In the genomic region with DNA sequence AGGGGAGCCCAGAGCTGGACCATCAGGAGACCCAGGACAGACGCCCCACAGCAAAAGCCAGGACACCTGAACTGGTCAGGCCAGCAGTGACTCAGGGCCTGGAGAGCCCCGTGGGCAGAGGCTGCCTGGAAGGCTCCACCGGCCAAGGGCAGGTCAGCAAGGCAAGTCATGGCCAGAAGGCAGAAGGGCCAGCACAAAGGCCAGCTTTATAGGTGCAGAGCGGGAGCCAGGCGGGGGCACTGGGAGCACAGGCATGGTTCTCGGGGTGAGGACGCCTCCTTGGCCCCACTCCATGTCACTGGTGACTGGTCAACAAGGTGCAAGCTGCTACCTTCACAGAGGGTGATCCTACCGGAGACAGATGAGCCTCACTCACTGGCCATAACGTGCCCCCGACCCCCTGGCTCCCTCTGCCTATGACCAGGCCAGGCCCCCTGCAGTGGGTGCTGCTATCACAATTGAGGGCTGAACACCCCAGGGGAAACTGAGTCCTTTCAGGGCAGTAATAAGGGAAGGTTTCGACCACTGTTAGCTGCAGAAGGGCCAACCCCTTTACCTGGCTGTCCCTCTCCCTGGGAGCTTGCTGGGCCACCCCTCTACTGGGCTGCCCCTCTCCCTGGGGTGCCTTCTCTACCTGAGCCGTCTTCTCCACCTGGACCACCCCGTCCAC, we compare ENCODE assay signal across 18 cellular contexts.
DNase-seq lines count a peak whose midpoint lies in the region; ATAC-seq and TF ChIP-seq lines count a peak whose summit lies in the region.
"Had no signal": no experiment of that assay in that cellular context is flagged by ENCODE, and none has a peak within 500 bp of the region (broad histone marks: within the 10 kb centered on the region; RNA-seq: fewer than 3 reads in every experiment).

No MANE protein-coding gene starts in this region.

- H3K79me2 ChIP-seq in osteoblast (ENCODE audit: insufficient read depth, low read length), result no peaks in the 10 kb centered on the region

- no peaks in the 10 kb centered on the region for H4K20me1 ChIP-seq in osteoblast (ENCODE audit: insufficient read depth, low read length)

- TF ChIP-seq CTCF in osteoblast (IDR thresholded peaks at IDR 0.05; ENCODE audit: extremely low read depth, low read depth, low read length), result no peak
- TF ChIP-seq CTCF in type B pancreatic cell (conservative IDR thresholded peaks at IDR 0.05), result no peak

- H3K27me3 Mint-ChIP-seq in type B pancreatic cell, result peaks cover 4% of the 10 kb centered on the region

- no peak for ATAC-seq in left cardiac atrium
- peak; percentile 15 for ATAC-seq in esophagus mucosa
- no peak for ATAC-seq in HG03139 (IDR thresholded peaks at IDR 0.05; ENCODE audit: unreplicated experiment)
- ATAC-seq in HG02938 (IDR thresholded peaks at IDR 0.05; ENCODE audit: unreplicated experiment), result no peak

- H3K4me1 ChIP-seq in osteoblast (ENCODE audit: insufficient read depth, low read length), result no peaks in the 10 kb centered on the region
- H3K4me1 ChIP-seq: A549, Caco-2, HAP-1 had no signal

- no peaks in the 10 kb centered on the region for H3K9me3 Mint-ChIP-seq in type B pancreatic cell

- no peak overlapping the region for H3K27ac Mint-ChIP-seq in type B pancreatic cell

- no peak overlapping the region for H3K4me3 ChIP-seq in osteoblast (ENCODE audit: insufficient read depth, low read length)
- H3K4me3 ChIP-seq: A549, HAP-1, PC-9 had no signal

- no peaks in the 10 kb centered on the region for H3K36me3 ChIP-seq in osteoblast (ENCODE audit: insufficient read depth, low read length)
- H3K36me3 ChIP-seq: HAP-1 had no signal

- intact Hi-C loops in cardiac septum (cut with DNase I), result no loop called here
- intact Hi-C loops in left cardiac atrium (cut with DNase I), result no loop called here

- H3K27ac ChIP-seq in osteoblast (ENCODE audit: low read depth, low read length), result no peak overlapping the region
- H3K27ac ChIP-seq: A549, C4-2B, PC-9 had no signal

- H3K4me3 Mint-ChIP-seq in type B pancreatic cell, result no peak overlapping the region

- H3K4me1 Mint-ChIP-seq in type B pancreatic cell (ENCODE audit: unreplicated experiment), result no peaks in the 10 kb centered on the region

- H3K36me3 Mint-ChIP-seq in type B pancreatic cell, result no peaks in the 10 kb centered on the region

- H3K4me2 ChIP-seq in osteoblast (ENCODE audit: insufficient read depth, low read length), result no peak overlapping the region
- H3K4me2 ChIP-seq: A549, PC-9 had no signal

- no peak overlapping the region for H2AFZ ChIP-seq in osteoblast (ENCODE audit: low read length)
- H2AFZ ChIP-seq: PC-9 had no signal

- no peaks in the 10 kb centered on the region for H3K27me3 ChIP-seq in osteoblast (ENCODE audit: insufficient read depth, low read length)

- DNase-seq in cardiac septum (ENCODE audit: low spot score) (peak; percentile 69), left cardiac atrium (no peak), osteoblast (ENCODE audit: insufficient read length, low spot score, missing footprints) (peak; percentile 67), type B pancreatic cell (ENCODE audit: extremely low spot score, unreplicated experiment) (peak; percentile 64), NCI-H748 (lab: John Stamatoyannopoulos, UW; ENCODE audit: unreplicated experiment) (no peak)
- DNase-seq: DMS53, NCI-H2107, NCI-H226, NCI-H526 treated with DMSO at 0.1 percent for 48 hours, PC-9, SHP77 had no signal

- no peaks in the 10 kb centered on the region for H3K9me3 ChIP-seq in osteoblast (ENCODE audit: low read depth, low read length)
- H3K9me3 ChIP-seq: A549, Caco-2, HAP-1 had no signal

Comparison
In these comparisons a context has a peak if more than half of its experiments do, and no peak if none do; other contexts are left out.
1. DNase-seq: peak in cardiac septum (single experiment), osteoblast (single experiment) and type B pancreatic cell (single experiment); none in left cardiac atrium (single experiment) and NCI-H748 (single experiment).